In genomic region chr11:4626207-4627105, GRCh38 we compare ENCODE assay signal across 8 cellular contexts. TPM values are rescaled to one million over a fixed set of nuclear protein-coding genes. Genes with fewer than 3 reads are reported as not detected.
A peak's percentile ranks its signal among the peaks of the same experiment; 100 is the strongest.
DNase-seq lines count a peak whose midpoint lies in the region; ATAC-seq and TF ChIP-seq lines count a peak whose summit lies in the region.

No MANE protein-coding gene starts in this region.

- DNase-seq in DND-41 (peak; percentile 61), HFF-Myc (ENCODE audit: extremely low read depth, low read depth) (peak; percentile 70), NCI-H2081 treated with DMSO at 0.1 percent for 48 hours (lab: John Stamatoyannopoulos, UW) (peak; percentile 48), mucosa of gallbladder (ENCODE audit: low spot score) (peak; percentile 39), mesenteric fat pad (ENCODE audit: low spot score) (no peak)
- DNase-seq in T-helper 2 cell treated with Interferon-gamma antibody and Interleukin-4, amounts not matched to agents 5 μg/mL and 100 μg/mL, for 36 hours (ENCODE audit: low spot score): peak; percentile 44
- peak; percentile 33 for DNase-seq in effector CD4-positive, alpha-beta T cell

- H3K9me3 ChIP-seq in DND-41 (ENCODE audit: insufficient read depth, low read length, severe bottlenecking): no peaks in the 10 kb centered on the region

- ATAC-seq in DND-41 (ENCODE audit: insufficient read depth, low read depth): peak; percentile 67; the same call in 2 of the 3 replicates
- ATAC-seq in GM19023 (IDR thresholded peaks at IDR 0.05; ENCODE audit: unreplicated experiment): no peak

- H3K27me3 ChIP-seq in DND-41 (ENCODE audit: insufficient read depth, low read length, poor library complexity): peaks cover 3% of the 10 kb centered on the region

- H3K79me2 ChIP-seq in DND-41 (ENCODE audit: insufficient read depth, low read length): no peaks in the 10 kb centered on the region

- H3K27me3 Mint-ChIP-seq in T-helper 2 cell treated with Interferon-gamma antibody and Interleukin-4, amounts not matched to agents 5 μg/mL and 100 μg/mL, for 36 hours (ENCODE audit: low read depth): peaks cover 25% of the 10 kb centered on the region

- H3K4me1 ChIP-seq in DND-41 (ENCODE audit: insufficient read depth, low read length): no peaks in the 10 kb centered on the region

- no peak overlapping the region for H2AFZ ChIP-seq in DND-41 (ENCODE audit: low read depth, low read length)

- H3K36me3 ChIP-seq in DND-41 (ENCODE audit: insufficient read depth, low read length): no peaks in the 10 kb centered on the region

- no peaks in the 10 kb centered on the region for H3K4me1 Mint-ChIP-seq in T-helper 2 cell treated with Interferon-gamma antibody and Interleukin-4, amounts not matched to agents 5 μg/mL and 100 μg/mL, for 36 hours (ENCODE audit: low read depth)

- H3K4me3 Mint-ChIP-seq in T-helper 2 cell treated with Interferon-gamma antibody and Interleukin-4, amounts not matched to agents 5 μg/mL and 100 μg/mL, for 36 hours: no peak overlapping the region

- no peaks in the 10 kb centered on the region for H3K36me3 Mint-ChIP-seq in T-helper 2 cell treated with Interferon-gamma antibody and Interleukin-4, amounts not matched to agents 5 μg/mL and 100 μg/mL, for 36 hours (ENCODE audit: low read depth)

- peaks cover 6% of the 10 kb centered on the region for H3K9me3 Mint-ChIP-seq in T-helper 2 cell treated with Interferon-gamma antibody and Interleukin-4, amounts not matched to agents 5 μg/mL and 100 μg/mL, for 36 hours

- no peak overlapping the region for H3K27ac Mint-ChIP-seq in T-helper 2 cell treated with Interferon-gamma antibody and Interleukin-4, amounts not matched to agents 5 μg/mL and 100 μg/mL, for 36 hours

- no peak overlapping the region for H3K27ac ChIP-seq in DND-41 (ENCODE audit: low read length)

- H3K9ac ChIP-seq in DND-41 (ENCODE audit: low read depth, low read length): no peak overlapping the region

- peak; percentile 80 for TF ChIP-seq CTCF in DND-41 (IDR thresholded peaks at IDR 0.05; ENCODE audit: borderline replicate concordance, extremely low read depth, low read length, poor library complexity, severe bottlenecking)
- TF ChIP-seq CTCF in HFF-Myc (IDR thresholded peaks at IDR 0.05; ENCODE audit: low read depth, low read length, missing control alignments): peak; percentile 58

- no peaks in the 10 kb centered on the region for H4K20me1 ChIP-seq in DND-41 (ENCODE audit: insufficient read depth, low read length)

- H3K4me2 ChIP-seq in DND-41 (ENCODE audit: insufficient read depth, low read length): no peak overlapping the region

- no peak overlapping the region for H3K4me3 ChIP-seq in DND-41 (ENCODE audit: low read depth in 1 of 2, low read length in 2 of 2)
- no peak overlapping the region for H3K4me3 ChIP-seq in HFF-Myc (replicated peaks; ENCODE audit: low read depth, low read length)

RNA-seq across cellular contexts. Expression of gene OR51D1, which starts 10.8 kb away (rescaled TPM):
- total RNA-seq in mucosa of gallbladder: not detected
- total RNA-seq in mesenteric fat pad: not detected

RNA-seq across cellular contexts. Expression of gene OR51E1, which starts 17.3 kb away (rescaled TPM):
- total RNA-seq in mucosa of gallbladder (0.37 TPM), mesenteric fat pad (1.5 TPM)

RNA-seq across cellular contexts. Expression of gene TRIM68, which starts 18.4 kb away (rescaled TPM):
- total RNA-seq in mucosa of gallbladder (24.6 TPM), mesenteric fat pad (4.2 TPM)

RNA-seq across cellular contexts. Expression of gene OR52I1, which starts 32.6 kb away (rescaled TPM):
- total RNA-seq in mucosa of gallbladder (not detected), mesenteric fat pad (not detected)

RNA-seq across cellular contexts. Expression of gene OR52I2, which starts 44.9 kb away (rescaled TPM):
- total RNA-seq in mucosa of gallbladder: not detected
- not detected for total RNA-seq in mesenteric fat pad
